10 cellular contexts compared by ENCODE assay signal in genomic region chr16:89373355-89374110, GRCh38.
DNase-seq lines count a peak whose midpoint lies in the region; ATAC-seq and TF ChIP-seq lines count a peak whose summit lies in the region.
"Had no signal": no experiment of that assay in that cellular context is flagged by ENCODE, and none has a peak within 500 bp of the region (broad histone marks: within the 10 kb centered on the region; RNA-seq: fewer than 3 reads in every experiment).

No MANE protein-coding gene starts in this region.

- H3K36me3 ChIP-seq in tibial artery (peaks cover 0 to 8% (median 0%) of the 10 kb centered on the region in 3 donors), suprapubic skin (no peaks in the 10 kb centered on the region)

- 82% methylated on average over 27 of the region's 32 CpGs for WGBS in suprapubic skin

- H3K9me3 ChIP-seq in tibial artery (peaks cover 0 to 5% (median 5%) of the 10 kb centered on the region in 3 donors), suprapubic skin (no peaks in the 10 kb centered on the region)

- no peaks in the 10 kb centered on the region for H3K9me3 Mint-ChIP-seq in activated T-cell treated with anti-CD3 and anti-CD28 coated beads, Interleukin-2, amount 50 U/mL, for 72 hours

- no peak for DNase-seq in activated T-cell treated with anti-CD3 and anti-CD28 coated beads, Interleukin-2, amount 50 U/mL, for 72 hours
- no peak for DNase-seq in activated T-cell treated with anti-CD3 and anti-CD28 coated beads, Interleukin-2, amount 50 U/mL, for 48 hours
- peak; percentile 30 to 59 for DNase-seq in foreskin fibroblast
- DNase-seq in mucosa of gallbladder (ENCODE audit: low spot score), result peak; percentile 60
- DNase-seq in tibial artery, result peak; percentile 48 to 89
- no peak for DNase-seq in suprapubic skin (ENCODE audit: low spot score in 2 of 2)
- DNase-seq in SIG-M5 treated with dmso at 0.1 percent for 504 hours (lab: John Stamatoyannopoulos, UW; ENCODE audit: unreplicated experiment), result no peak
- no peak for DNase-seq in HuH-7 (ENCODE audit: low spot score)
- DNase-seq: activated naive CD4-positive, alpha-beta T cell had no signal

- no peak for TF ChIP-seq POLR2A in suprapubic skin (IDR thresholded peaks at IDR 0.05)

- H3K27me3 Mint-ChIP-seq in activated T-cell treated with anti-CD3 and anti-CD28 coated beads, Interleukin-2, amount 50 U/mL, for 72 hours (ENCODE audit: low read depth), result no peaks in the 10 kb centered on the region

- peaks cover 6 to 9% of the 10 kb centered on the region in 2 donors for H3K36me3 Mint-ChIP-seq in activated T-cell treated with anti-CD3 and anti-CD28 coated beads, Interleukin-2, amount 50 U/mL, for 72 hours (ENCODE audit: insufficient read depth in 2 of 2)

- H3K4me3 Mint-ChIP-seq in activated T-cell treated with anti-CD3 and anti-CD28 coated beads, Interleukin-2, amount 50 U/mL, for 72 hours, result no peak overlapping the region

- H3K27ac ChIP-seq in tibial artery, result peak overlapping the region; percentile 59 to 61
- H3K27ac ChIP-seq in suprapubic skin, result no peak overlapping the region
- H3K27ac ChIP-seq: A549 had no signal

- H3K4me1 ChIP-seq in tibial artery (peaks cover 0 to 53% (median 31%) of the 10 kb centered on the region in 4 donors), suprapubic skin (peaks cover 23% of the 10 kb centered on the region)

- peak overlapping the region; percentile 27 for H3K27ac Mint-ChIP-seq in activated T-cell treated with anti-CD3 and anti-CD28 coated beads, Interleukin-2, amount 50 U/mL, for 72 hours

- no peak for TF ChIP-seq EP300 in suprapubic skin (IDR thresholded peaks at IDR 0.05)

- TF ChIP-seq CTCF in foreskin fibroblast (IDR thresholded peaks at IDR 0.05; ENCODE audit: low read depth, low read length) (no peak), tibial artery (IDR thresholded peaks at IDR 0.05) (no peak), suprapubic skin (IDR thresholded peaks at IDR 0.05) (no peak)

- intact Hi-C loops in tibial artery (cut with DNase I; ENCODE audit: low total_unique reads), result no loop called here

- no peak overlapping the region for H3K4me3 ChIP-seq in foreskin fibroblast (ENCODE audit: low read depth in 1 of 2, low read length in 2 of 2)
- H3K4me3 ChIP-seq in tibial artery, result no peak overlapping the region
- no peak overlapping the region for H3K4me3 ChIP-seq in suprapubic skin
- H3K4me3 ChIP-seq: A549 had no signal

- H3K4me1 Mint-ChIP-seq in activated T-cell treated with anti-CD3 and anti-CD28 coated beads, Interleukin-2, amount 50 U/mL, for 72 hours (ENCODE audit: low read depth), result peaks cover 71% of the 10 kb centered on the region

- H3K27me3 ChIP-seq in tibial artery, result no peaks in the 10 kb centered on the region
- no peaks in the 10 kb centered on the region for H3K27me3 ChIP-seq in suprapubic skin

- no peak for ATAC-seq in activated T-cell treated with anti-CD3 and anti-CD28 coated beads, Interleukin-2, amount 50 U/mL, for 72 hours (replicated peaks in 1 of 2)
- ATAC-seq: A549 had no signal

Comparison
In these comparisons a context has a peak if more than half of its experiments do, and no peak if none do; other contexts are left out.
1. DNase-seq: peak in foreskin fibroblast (2 of 2), mucosa of gallbladder (single experiment) and tibial artery (2 of 2); none in activated T-cell treated with anti-CD3 and anti-CD28 coated beads, Interleukin-2, amount 50 U/mL, for 72 hours (0 of 2), activated T-cell treated with anti-CD3 and anti-CD28 coated beads, Interleukin-2, amount 50 U/mL, for 48 hours (0 of 2), suprapubic skin (0 of 2), SIG-M5 treated with dmso at 0.1 percent for 504 hours (single experiment) and HuH-7 (single experiment).